In genomic region chr10:77685494-77685893, GRCh38 we compare ENCODE assay signal across 23 cellular contexts. TPM values are rescaled to one million over a fixed set of nuclear protein-coding genes. Genes with fewer than 3 reads are reported as not detected.
DNase-seq lines count a peak whose midpoint lies in the region; ATAC-seq and TF ChIP-seq lines count a peak whose summit lies in the region.
"Had no signal": no experiment of that assay in that cellular context is flagged by ENCODE, and none has a peak within 500 bp of the region (broad histone marks: within the 10 kb centered on the region; RNA-seq: fewer than 3 reads in every experiment).

No MANE protein-coding gene starts in this region.

- H3K9me3 ChIP-seq in colonic mucosa, result no peaks in the 10 kb centered on the region
- H3K9me3 ChIP-seq in H9 (ENCODE audit: control insufficient read depth, low read depth, low read length), result no peaks in the 10 kb centered on the region
- H3K9me3 ChIP-seq: heart left ventricle, neutrophil, prostate gland, SJSA1 had no signal

- H3K4ac ChIP-seq in H9 (ENCODE audit: low read depth, low read length), result no peak overlapping the region

- H3K27me3 Mint-ChIP-seq in H9 (ENCODE audit: low read depth), result peaks cover 3% of the 10 kb centered on the region; the same call in 1 of the 2 replicates

- H3K27ac ChIP-seq in colonic mucosa (no peak overlapping the region), H9 (ENCODE audit: insufficient read length, low read depth, low read length) (no peak overlapping the region)
- H3K27ac ChIP-seq: cardiac muscle cell, heart left ventricle, neutrophil, prostate gland, SJSA1 had no signal

- H3K18ac ChIP-seq in H9 (ENCODE audit: insufficient read length, low read depth, low read length), result no peak overlapping the region

- H3K23ac ChIP-seq in H9 (ENCODE audit: insufficient read length, low read depth, low read length), result no peak overlapping the region

- ATAC-seq in HG02870 (IDR thresholded peaks at IDR 0.05; ENCODE audit: unreplicated experiment), result no peak
- ATAC-seq: activated T-cell treated with anti-CD3 and anti-CD28 coated beads, Interleukin-2, amount 50 U/mL, for 4 hours; heart left ventricle; left cardiac atrium had no signal

- no peak overlapping the region for H4K91ac ChIP-seq in H9 (ENCODE audit: insufficient read length, low read depth, low read length)

- H3K4me1 ChIP-seq in colonic mucosa (no peaks in the 10 kb centered on the region), H9 (ENCODE audit: insufficient read depth, low read length) (no peaks in the 10 kb centered on the region; the same call in 1 of the 2 replicates)
- H3K4me1 ChIP-seq: heart left ventricle, prostate gland, SJSA1 had no signal

- no peak overlapping the region for H3K14ac ChIP-seq in H9 (ENCODE audit: insufficient read depth, low read length)

- no peaks in the 10 kb centered on the region for H3K79me2 ChIP-seq in H9 (ENCODE audit: insufficient read depth, low read length)

- no peak overlapping the region for H2BK12ac ChIP-seq in H9 (ENCODE audit: insufficient read length, low read depth, low read length)

- no peak overlapping the region for H3K4me2 ChIP-seq in H9 (ENCODE audit: insufficient read depth, insufficient read length, low read length)

- no peaks in the 10 kb centered on the region for H4K20me1 ChIP-seq in H9 (ENCODE audit: control insufficient read depth, insufficient read depth, insufficient read length)

- no peak overlapping the region for H3T11ph ChIP-seq in H9 (ENCODE audit: low read length)

- H3K36me3 Mint-ChIP-seq in H9 (ENCODE audit: insufficient read depth in 1 of 3, low read depth in 3 of 3), result peaks cover 0 to 2% (median 0%) of the 10 kb centered on the region in 3 experiments; a peak in 1 of 7 replicates
- H3K36me3 Mint-ChIP-seq: IgD-negative memory B cell, memory B cell had no signal

- no peaks in the 10 kb centered on the region for H3K36me3 ChIP-seq in colonic mucosa
- H3K36me3 ChIP-seq: cardiac muscle cell, heart left ventricle, neutrophil, prostate gland, SJSA1 had no signal

- H2AFZ ChIP-seq in H9 (ENCODE audit: low read length), result no peak overlapping the region

- no peak overlapping the region for H2BK120ac ChIP-seq in H9 (ENCODE audit: low read depth, low read length, poor library complexity, severe bottlenecking)

- H3K79me1 ChIP-seq in H9 (ENCODE audit: insufficient read depth, low read depth, low read length, poor library complexity, severe bottlenecking), result no peaks in the 10 kb centered on the region

- peaks cover 2% of the 10 kb centered on the region for H3K23me2 ChIP-seq in H9 (ENCODE audit: insufficient read length, low read depth, low read length, poor library complexity, severe bottlenecking)

- H3K27me3 ChIP-seq in colonic mucosa (no peaks in the 10 kb centered on the region), H9 (ENCODE audit: insufficient read depth, low read length) (no peaks in the 10 kb centered on the region)
- H3K27me3 ChIP-seq: cardiac muscle cell, SJSA1 had no signal

- H4K8ac ChIP-seq in H9 (replicated peaks; ENCODE audit: insufficient read length, low read depth, low read length), result no peak overlapping the region

- TF ChIP-seq CTCF in GM12875 (IDR thresholded peaks at IDR 0.05; ENCODE audit: borderline replicate concordance, insufficient read depth, low read depth, low read length), result peak; percentile 14; the same call in 1 of the 2 replicates
- no peak for TF ChIP-seq CTCF in colonic mucosa (IDR thresholded peaks at IDR 0.05)
- TF ChIP-seq CTCF in H9 (conservative IDR thresholded peaks at IDR 0.05), result no peak

- no CpG with 5 or more reads among the region's 4 CpGs for WGBS in H9 (ENCODE audit: extremely low coverage, insufficient read length, low lambda C conversion rate)

- H3K4me3 Mint-ChIP-seq in H9, result no peak overlapping the region
- H3K4me3 Mint-ChIP-seq: activated naive CD4-positive, alpha-beta T cell treated with anti-CD3 and anti-CD28 coated beads for 36 hours; activated T-cell treated with anti-CD3 and anti-CD28 coated beads, Interleukin-2, amount 50 U/mL, for 4 hours; IgD-negative memory B cell; memory B cell had no signal

- H3K9ac ChIP-seq in colonic mucosa (ENCODE audit: low read depth in 2 of 2, low read length in 2 of 2), result no peak overlapping the region
- no peak overlapping the region for H3K9ac ChIP-seq in H9 (ENCODE audit: extremely low read depth, insufficient read length, low read length)

- H2BK15ac ChIP-seq in H9 (ENCODE audit: low read depth, low read length), result no peak overlapping the region

- H3K56ac ChIP-seq in H9 (ENCODE audit: insufficient read length, low read depth, low read length), result no peak overlapping the region

- H3K4me1 Mint-ChIP-seq in H9, result peaks cover 40 to 50% of the 10 kb centered on the region in 2 experiments

- peak overlapping the region in 1 of 3 experiments; percentile 83; a peak in 2 of 7 replicates for H3K27ac Mint-ChIP-seq in H9
- H3K27ac Mint-ChIP-seq: activated naive CD4-positive, alpha-beta T cell treated with anti-CD3 and anti-CD28 coated beads for 36 hours; IgD-negative memory B cell; memory B cell had no signal

- H3K9me3 Mint-ChIP-seq in H9, result no peaks in the 10 kb centered on the region
- H3K9me3 Mint-ChIP-seq: activated naive CD4-positive, alpha-beta T cell treated with anti-CD3 and anti-CD28 coated beads for 36 hours; activated T-cell treated with anti-CD3 and anti-CD28 coated beads, Interleukin-2, amount 50 U/mL, for 4 hours; IgD-negative memory B cell; memory B cell had no signal

- no peak overlapping the region for H2BK20ac ChIP-seq in H9 (ENCODE audit: low read depth, low read length, poor library complexity, severe bottlenecking)

- intact Hi-C loops in colonic mucosa (cut with DNase I), result no loop called here

- H4K5ac ChIP-seq in H9 (ENCODE audit: insufficient read length, low read depth, low read length), result no peak overlapping the region

- DNase-seq in NCI-H1436 treated with DMSO at 0.1 percent for 48 hours (lab: John Stamatoyannopoulos, UW), result peak; percentile 90
- DNase-seq in NCI-H524 (lab: John Stamatoyannopoulos, UW), result peak; percentile 49 to 65
- DNase-seq in colonic mucosa, result peak; percentile 10
- DNase-seq in D341Med (ENCODE audit: low spot score), result no peak
- no peak for DNase-seq in H9
- DNase-seq: activated CD8-positive, alpha-beta memory T cell treated with anti-CD3 and anti-CD28 coated beads for 24 hours; activated naive CD4-positive, alpha-beta T cell treated with anti-CD3 and anti-CD28 coated beads for 36 hours; activated T-cell treated with anti-CD3 and anti-CD28 coated beads, Interleukin-2, amount 50 U/mL, for 4 hours; amygdala; dermis blood vessel endothelial cell; DMS153; heart left ventricle; left cardiac atrium; NCI-H187 treated with DMSO at 0.1 percent for 48 hours; T-helper 1 cell had no signal

- H3K4me3 ChIP-seq in GM12875 (ENCODE audit: low read depth, low read length) (no peak overlapping the region), colonic mucosa (no peak overlapping the region)
- H3K4me3 ChIP-seq: cardiac muscle cell, heart left ventricle, prostate gland, SJSA1 had no signal

- H2BK5ac ChIP-seq in H9 (ENCODE audit: insufficient read length, low read length), result no peak overlapping the region

- no peak overlapping the region for H2AK5ac ChIP-seq in H9 (ENCODE audit: insufficient read length, low read length)

RNA-seq across cellular contexts. Expression of gene KCNMA1, which starts 47.9 kb away (rescaled TPM):
- 10 to 100 TPM; 23.2 to 44.5 TPM for total RNA-seq in colonic mucosa
- total RNA-seq in H9 (2021), result 1.7 and 2.0 TPM in 2 replicates
- total RNA-seq: activated naive CD4-positive, alpha-beta T cell treated with anti-CD3 and anti-CD28 coated beads for 36 hours had no signal

Comparison
In these comparisons a context has a peak if more than half of its experiments do, and no peak if none do; other contexts are left out.
1. DNase-seq: peak in NCI-H1436 treated with DMSO at 0.1 percent for 48 hours (single experiment), NCI-H524 (2 of 2) and colonic mucosa (single experiment); none in D341Med (single experiment) and H9 (single experiment).